Comparison of ENCODE assay signal across 20 cellular contexts in the genomic region with DNA sequence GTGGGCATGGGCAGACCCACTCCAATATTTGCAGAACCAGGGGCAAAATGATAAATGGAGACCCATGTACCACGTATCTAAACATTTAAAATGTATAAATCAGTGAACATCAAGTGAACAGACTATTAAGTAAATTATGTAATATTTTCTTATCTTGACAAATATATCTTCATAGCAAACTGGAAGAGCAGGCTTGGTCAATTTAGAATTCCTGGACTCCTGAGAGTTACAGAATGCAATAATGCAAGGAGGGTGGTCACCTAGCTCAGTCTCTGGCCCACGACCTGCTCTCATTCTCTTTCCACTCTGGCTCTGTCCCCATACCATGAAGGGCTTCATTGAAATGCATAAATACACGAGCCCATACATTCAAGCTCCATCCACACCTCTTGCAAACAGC.
A peak's percentile ranks its signal among the peaks of the same experiment; 100 is the strongest.
DNase-seq lines count a peak whose midpoint lies in the region; FAIRE-seq and TF ChIP-seq lines count a peak whose summit lies in the region.
"Had no signal": no experiment of that assay in that cellular context is flagged by ENCODE, and none has a peak within 500 bp of the region (broad histone marks: within the 10 kb centered on the region; RNA-seq: fewer than 3 reads in every experiment).

No MANE protein-coding gene starts in this region.

- POLR2A ChIA-PET in MCF 10A (lab: Yijun Ruan, JAX) (interaction anchor here (0.8 to 1.0 kb wide), 2 partner anchors 73 to 397 kb away, joined by 3 to 4 read pairs; no protein-coding TSS in a partner anchor), GM10248 (lab: Yijun Ruan, JAX) (no interaction called here)

- H3K9me3 ChIP-seq in breast epithelium (no peaks in the 10 kb centered on the region), astrocyte (ENCODE audit: insufficient read depth, low read depth, low read length) (no peaks in the 10 kb centered on the region), keratinocyte (ENCODE audit: control insufficient read depth, low read depth, low read length) (no peaks in the 10 kb centered on the region)
- H3K9me3 ChIP-seq: BLaER1 treated with 17β-estradiol and CSF1 and Interleukin-3, amounts not matched to agents 10 nM and 100 nM had no signal

- H3K27ac Mint-ChIP-seq in MCF 10A (ENCODE audit: low read depth, unreplicated experiment) (peak overlapping the region; percentile 55), astrocyte (ENCODE audit: unreplicated experiment) (peak overlapping the region; percentile 64)
- H3K27ac Mint-ChIP-seq: CD8-positive, alpha-beta T cell; H9; IgD-negative memory B cell had no signal

- H3K27me3 ChIP-seq in breast epithelium (no peaks in the 10 kb centered on the region), astrocyte (ENCODE audit: insufficient read depth, low read length) (no peaks in the 10 kb centered on the region), keratinocyte (ENCODE audit: control insufficient read depth, extremely low read depth, insufficient read depth, low read length) (no peaks in the 10 kb centered on the region)
- H3K27me3 ChIP-seq: BLaER1 treated with 17β-estradiol and CSF1 and Interleukin-3, amounts not matched to agents 10 nM and 100 nM had no signal

- H3K9me3 Mint-ChIP-seq in MCF 10A (ENCODE audit: unreplicated experiment) (peaks cover 7% of the 10 kb centered on the region), astrocyte (ENCODE audit: unreplicated experiment) (peaks cover 2% of the 10 kb centered on the region)
- H3K9me3 Mint-ChIP-seq: CD8-positive, alpha-beta T cell; H9; IgD-negative memory B cell had no signal

- dilution Hi-C loops in keratinocyte (cut with MboI; ENCODE audit: extremely low pct_ligation_motif_present, low sequenced_read_pairs): no loop called here

- CTCF ChIA-PET in MCF 10A (lab: Yijun Ruan, JAX) (no interaction called here), GM10248 (lab: Yijun Ruan, JAX) (no interaction called here)

- no peaks in the 10 kb centered on the region for H3K9me1 ChIP-seq in keratinocyte (ENCODE audit: control insufficient read depth, extremely low read depth, insufficient read depth, low read length)

- TF ChIP-seq POLR2A in breast epithelium (IDR thresholded peaks at IDR 0.05): no peak

- H3K4me1 ChIP-seq in breast epithelium (peaks cover 0 to 4% of the 10 kb centered on the region in 2 donors), astrocyte (ENCODE audit: insufficient read depth, low read length) (peaks cover 6% of the 10 kb centered on the region), keratinocyte (ENCODE audit: control insufficient read depth, extremely low read depth, insufficient read depth, low read length) (peaks cover 40% of the 10 kb centered on the region)

- H3K27me3 Mint-ChIP-seq in MCF 10A (ENCODE audit: insufficient read depth, unreplicated experiment) (no peaks in the 10 kb centered on the region), astrocyte (ENCODE audit: low read depth, unreplicated experiment) (no peaks in the 10 kb centered on the region)

- intact Hi-C loops in MCF 10A (cut with micrococcal nuclease): no loop called here
- intact Hi-C loops in breast epithelium (cut with DNase I; ENCODE audit: low total_unique reads): no loop called here

- peaks cover 30% of the 10 kb centered on the region for H3K4me1 Mint-ChIP-seq in MCF 10A (ENCODE audit: insufficient read depth, unreplicated experiment)
- H3K4me1 Mint-ChIP-seq in astrocyte (ENCODE audit: low read depth, unreplicated experiment): peaks cover 14% of the 10 kb centered on the region
- H3K4me1 Mint-ChIP-seq: IgD-negative memory B cell had no signal

- H3K36me3 Mint-ChIP-seq in MCF 10A (ENCODE audit: insufficient read depth, unreplicated experiment) (no peaks in the 10 kb centered on the region), astrocyte (ENCODE audit: low read depth, unreplicated experiment) (no peaks in the 10 kb centered on the region)
- H3K36me3 Mint-ChIP-seq: CD8-positive, alpha-beta T cell; IgD-negative memory B cell had no signal

- DNase-seq in MCF 10A (ENCODE audit: unreplicated experiment) (no peak), breast epithelium (ENCODE audit: low spot score in 2 of 2) (no peak), astrocyte (ENCODE audit: low read depth) (no peak), keratinocyte (ENCODE audit: low read depth, low spot score) (no peak), T-helper 1 cell (no peak), GM10248 (ENCODE audit: extremely low spot score) (no peak), D721Med (ENCODE audit: insufficient read length, low spot score) (no peak)
- no peak for DNase-seq in stimulated activated CD4-positive, alpha-beta T cell treated with anti-CD3 and anti-CD28 coated beads, Interleukin-4, amount 100 ng/mL, for 1 hour
- DNase-seq: CD8-positive, alpha-beta T cell; GF-D8; H9; NCI-H1417 treated with DMSO at 0.1 percent for 48 hours; NCI-H187; NCI-H446; SHP77 had no signal

- H3K27ac ChIP-seq in breast epithelium: peak overlapping the region in 1 of 2 donors; percentile 80
- no peak overlapping the region for H3K27ac ChIP-seq in astrocyte (ENCODE audit: low read depth, low read length)
- peak overlapping the region; percentile 96 for H3K27ac ChIP-seq in keratinocyte (ENCODE audit: control insufficient read depth, insufficient read depth, low read length)
- H3K27ac ChIP-seq: 22Rv1; BLaER1 treated with 17β-estradiol and CSF1 and Interleukin-3, amounts not matched to agents 10 nM and 100 nM; SK-N-MC had no signal

- BruUV-seq in MCF 10A (replicated peaks; lab: Mats Ljungman, UMichigan): no TSS peak

- H3K9ac ChIP-seq in astrocyte (ENCODE audit: low read length): no peak overlapping the region
- no peak overlapping the region for H3K9ac ChIP-seq in keratinocyte (ENCODE audit: control insufficient read depth, extremely low read depth, insufficient read depth, low read length)
- H3K9ac ChIP-seq: BLaER1 treated with 17β-estradiol and CSF1 and Interleukin-3, amounts not matched to agents 10 nM and 100 nM had no signal

- TF ChIP-seq CTCF in MCF 10A (IDR thresholded peaks at IDR 0.05; ENCODE audit: unreplicated experiment) (no peak), breast epithelium (IDR thresholded peaks at IDR 0.05) (no peak), astrocyte (IDR thresholded peaks at IDR 0.05; ENCODE audit: insufficient read depth, low read depth, low read length) (no peak), keratinocyte (optimal IDR thresholded peaks at IDR 0.05 in 1 of 3, IDR thresholded peaks at IDR 0.05 in 1 of 3, conservative IDR thresholded peaks at IDR 0.05 in 1 of 3; ENCODE audit: extremely low read depth in 1 of 3, insufficient read depth in 2 of 3, low read length in 3 of 3) (no peak), GM10248 (IDR thresholded peaks at IDR 0.05; ENCODE audit: control extremely low read depth, extremely low read depth, low read depth, missing control alignments) (no peak), D721Med (IDR thresholded peaks at IDR 0.05; ENCODE audit: insufficient read depth, missing control alignments) (no peak)

- H3K4me3 Mint-ChIP-seq in MCF 10A (ENCODE audit: unreplicated experiment) (no peak overlapping the region), astrocyte (ENCODE audit: unreplicated experiment) (no peak overlapping the region)
- H3K4me3 Mint-ChIP-seq: CD8-positive, alpha-beta T cell; H9; IgD-negative memory B cell had no signal

- H3K79me2 ChIP-seq in astrocyte (ENCODE audit: insufficient read depth, low read length) (no peaks in the 10 kb centered on the region), keratinocyte (ENCODE audit: control insufficient read depth, insufficient read depth, low read length) (no peaks in the 10 kb centered on the region)

- H3K4me2 ChIP-seq in astrocyte (ENCODE audit: low read length) (no peak overlapping the region), keratinocyte (ENCODE audit: control insufficient read depth, extremely low read depth, insufficient read depth, low read depth, low read length) (peak overlapping the region; percentile 69)

- no peak for FAIRE-seq in astrocyte (lab: Jason Lieb, UNC)
- FAIRE-seq in keratinocyte (lab: Jason Lieb, UNC): peak; percentile 13
- no peak for FAIRE-seq in D721Med (lab: Jason Lieb, UNC)
- FAIRE-seq: HTR-8/SVneo had no signal

- no peak overlapping the region for H3K4me3 ChIP-seq in breast epithelium
- no peak overlapping the region for H3K4me3 ChIP-seq in astrocyte (ENCODE audit: insufficient read depth, low read depth, low read length)
- H3K4me3 ChIP-seq in keratinocyte (ENCODE audit: control insufficient read depth in 2 of 3, extremely low read depth in 1 of 3, insufficient read depth in 2 of 3, low read depth in 1 of 3, low read length in 3 of 3): no peak overlapping the region
- H3K4me3 ChIP-seq: BLaER1 treated with 17β-estradiol and CSF1 and Interleukin-3, amounts not matched to agents 10 nM and 100 nM; SK-N-MC had no signal

- H3K36me3 ChIP-seq in breast epithelium (no peaks in the 10 kb centered on the region), astrocyte (ENCODE audit: insufficient read depth, low read length) (no peaks in the 10 kb centered on the region), keratinocyte (ENCODE audit: control insufficient read depth in 2 of 2, extremely low read depth in 1 of 2, insufficient read depth in 2 of 2, low read length in 2 of 2) (no peaks in the 10 kb centered on the region)
- H3K36me3 ChIP-seq: BLaER1 treated with 17β-estradiol and CSF1 and Interleukin-3, amounts not matched to agents 10 nM and 100 nM had no signal

- no peak overlapping the region for H2AFZ ChIP-seq in astrocyte (ENCODE audit: low read depth, low read length)
- H2AFZ ChIP-seq in keratinocyte (ENCODE audit: control insufficient read depth, low read length): no peak overlapping the region

- H4K20me1 ChIP-seq in astrocyte (ENCODE audit: insufficient read depth, low read length) (no peaks in the 10 kb centered on the region), keratinocyte (ENCODE audit: control insufficient read depth, extremely low read depth, insufficient read depth, low read length) (no peaks in the 10 kb centered on the region)
- H4K20me1 ChIP-seq: BLaER1 treated with 17β-estradiol and CSF1 and Interleukin-3, amounts not matched to agents 10 nM and 100 nM had no signal
